9 cellular contexts compared by ENCODE assay signal in genomic region chr18:5057348-5058012, GRCh38.
DNase-seq lines count a peak whose midpoint lies in the region; ATAC-seq and TF ChIP-seq lines count a peak whose summit lies in the region.
"Had no signal": no experiment of that assay in that cellular context is flagged by ENCODE, and none has a peak within 500 bp of the region (broad histone marks: within the 10 kb centered on the region; RNA-seq: fewer than 3 reads in every experiment).

No MANE protein-coding gene starts in this region.

- no peak overlapping the region for H3K27ac Mint-ChIP-seq in activated naive CD4-positive, alpha-beta T cell treated with anti-CD3 and anti-CD28 coated beads for 36 hours
- H3K27ac Mint-ChIP-seq: activated naive CD8-positive, alpha-beta T cell had no signal

- peaks cover 5% of the 10 kb centered on the region for H3K27me3 Mint-ChIP-seq in activated naive CD4-positive, alpha-beta T cell treated with anti-CD3 and anti-CD28 coated beads for 36 hours (ENCODE audit: low read depth)
- H3K27me3 Mint-ChIP-seq: activated naive CD8-positive, alpha-beta T cell had no signal

- no peak overlapping the region for H2AFZ ChIP-seq in PC-3 (ENCODE audit: low read length)

- no peaks in the 10 kb centered on the region for H3K4me1 ChIP-seq in PC-3 (ENCODE audit: insufficient read depth, low read length)
- H3K4me1 ChIP-seq in cardiac muscle cell (ENCODE audit: low read depth), result no peaks in the 10 kb centered on the region

- H3K27me3 ChIP-seq in PC-3 (ENCODE audit: low read length), result peaks cover 9% of the 10 kb centered on the region
- H3K27me3 ChIP-seq in cardiac muscle cell, result no peaks in the 10 kb centered on the region

- no peak overlapping the region for H3K4me2 ChIP-seq in PC-3 (ENCODE audit: low read length)

- H3F3A ChIP-seq in PC-3 (ENCODE audit: low read length, unreplicated experiment), result no peaks in the 10 kb centered on the region

- BruUV-seq in PC-3 (replicated peaks; lab: Mats Ljungman, UMichigan), result no TSS peak

- no peaks in the 10 kb centered on the region for H4K20me1 ChIP-seq in PC-3 (ENCODE audit: low read length)

- ATAC-seq in GM21390 (IDR thresholded peaks at IDR 0.05; ENCODE audit: unreplicated experiment) (peak; percentile 83), PC-3 (peak; percentile 73)

- H3K4me3 Mint-ChIP-seq in activated naive CD4-positive, alpha-beta T cell treated with anti-CD3 and anti-CD28 coated beads for 36 hours, result no peak overlapping the region
- H3K4me3 Mint-ChIP-seq: activated naive CD8-positive, alpha-beta T cell had no signal

- H3K9ac ChIP-seq in PC-3 (ENCODE audit: low read length), result no peak overlapping the region

- no peaks in the 10 kb centered on the region for H3K9me3 Mint-ChIP-seq in activated naive CD4-positive, alpha-beta T cell treated with anti-CD3 and anti-CD28 coated beads for 36 hours

- H3K79me2 ChIP-seq in PC-3 (ENCODE audit: low read length), result no peaks in the 10 kb centered on the region

- no peak overlapping the region for H3K4me3 ChIP-seq in PC-3 (ENCODE audit: low read length)
- H3K4me3 ChIP-seq in cardiac muscle cell, result no peak overlapping the region

- H3K27ac ChIP-seq in PC-3 (ENCODE audit: low read length) (no peak overlapping the region), cardiac muscle cell (no peak overlapping the region)

- H3K36me3 ChIP-seq in PC-3 (ENCODE audit: low read depth, low read length) (no peaks in the 10 kb centered on the region), cardiac muscle cell (no peaks in the 10 kb centered on the region)

- POLR2A ChIA-PET in PC-3 (lab: Charles Lee; ENCODE audit: unreplicated experiment), result no interaction called here

- intact Hi-C loops in PC-3 (cut with micrococcal nuclease), result loop anchor here (1.0 to 5.0 kb wide), 2 partner anchors 951 to 1060 kb away; no protein-coding TSS in a partner anchor
- intact Hi-C loops in activated naive CD4-positive, alpha-beta T cell treated with anti-CD3 and anti-CD28 coated beads for 36 hours (cut with micrococcal nuclease), result loop anchor here (1.0 to 5.0 kb wide), 5 partner anchors 935 to 1355 kb away; no protein-coding TSS in a partner anchor

- H3K9me3 ChIP-seq in PC-3 (ENCODE audit: low read length) (no peaks in the 10 kb centered on the region), cardiac muscle cell (ENCODE audit: low read depth) (no peaks in the 10 kb centered on the region)

- H3K4me1 Mint-ChIP-seq in activated naive CD4-positive, alpha-beta T cell treated with anti-CD3 and anti-CD28 coated beads for 36 hours (ENCODE audit: low read depth), result peaks cover 20% of the 10 kb centered on the region

- peak; percentile 81 for TF ChIP-seq CTCF in PC-3 (conservative IDR thresholded peaks at IDR 0.05; ENCODE audit: low read depth, low read length)
- TF ChIP-seq CTCF in cardiac muscle cell (IDR thresholded peaks at IDR 0.05; ENCODE audit: low read depth, low read length), result peak; percentile 67

- no peaks in the 10 kb centered on the region for H3K9me2 ChIP-seq in PC-3 (replicated peaks; ENCODE audit: low read length)

- no peaks in the 10 kb centered on the region for H3K36me3 Mint-ChIP-seq in activated naive CD4-positive, alpha-beta T cell treated with anti-CD3 and anti-CD28 coated beads for 36 hours (ENCODE audit: low read depth)
- H3K36me3 Mint-ChIP-seq: activated naive CD8-positive, alpha-beta T cell had no signal

- DNase-seq in DMS79 (lab: John Stamatoyannopoulos, UW) (peak; percentile 76), HuH-7 (ENCODE audit: low spot score) (peak; percentile 57), PC-3 (peak; percentile 64), cardiac muscle cell (ENCODE audit: low read depth in 1 of 2, low spot score in 1 of 2) (peak; percentile 59 to 87), renal cortical epithelial cell (ENCODE audit: low read depth) (peak; percentile 24), GDM1 (lab: John Stamatoyannopoulos, UW) (no peak)
- DNase-seq in activated naive CD4-positive, alpha-beta T cell treated with anti-CD3 and anti-CD28 coated beads for 36 hours, result peak; percentile 71

- CTCF ChIA-PET in PC-3 (lab: Charles Lee), result interaction anchor here (0.6 kb wide), 1 partner anchor 183 kb away, joined by 7 read pairs; no protein-coding TSS in a partner anchor
- CTCF ChIA-PET in activated naive CD4-positive, alpha-beta T cell treated with anti-CD3 and anti-CD28 coated beads for 36 hours (lab: Charles Lee), result interaction anchor here (0.6 to 3.4 kb wide), 11 partner anchors 9 to 951 kb away, joined by 3 to 43 read pairs (median 3); no protein-coding TSS in a partner anchor
